8 cellular contexts compared by ENCODE assay signal in the genomic region with DNA sequence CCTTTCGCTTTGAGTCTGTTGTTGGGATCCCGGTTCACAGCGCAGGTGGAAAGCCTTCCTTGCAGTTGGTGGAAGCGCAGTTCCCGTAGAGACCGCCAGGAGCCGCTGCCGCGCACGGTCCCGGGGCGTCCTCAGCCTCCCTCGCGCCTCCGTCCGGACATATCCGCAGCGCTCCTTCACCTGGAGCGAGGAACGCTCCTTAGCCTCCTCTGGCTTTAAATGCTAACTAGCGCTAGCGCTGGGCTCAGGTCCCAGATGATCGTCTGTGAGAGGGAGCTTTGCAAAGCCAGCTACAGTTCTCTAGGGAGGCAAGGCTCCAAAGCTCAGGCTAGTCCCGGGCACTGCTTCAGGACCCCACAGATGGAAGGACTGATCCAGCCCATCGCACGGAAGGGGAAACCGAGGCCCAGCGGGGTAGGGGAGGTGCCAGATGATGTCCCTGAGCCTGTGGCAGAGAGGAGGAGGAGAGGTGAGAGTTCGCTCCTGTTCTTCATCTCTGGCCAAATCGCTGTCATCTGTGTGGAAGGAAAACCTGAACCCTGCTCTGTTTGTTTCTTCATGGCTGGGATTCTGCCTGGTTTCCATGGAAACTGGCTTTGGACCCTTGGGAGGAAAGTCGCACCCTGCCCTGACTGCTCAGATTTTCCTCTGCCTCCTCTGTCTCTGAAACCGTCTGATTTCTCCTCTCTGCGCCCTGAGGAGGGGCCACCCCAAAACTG. TPM values are rescaled to one million over a fixed set of nuclear protein-coding genes. Genes with fewer than 3 reads are reported as not detected.
DNase-seq lines count a peak whose midpoint lies in the region; ATAC-seq and TF ChIP-seq lines count a peak whose summit lies in the region.

No MANE protein-coding gene starts in this region.

- no peaks in the 10 kb centered on the region for H3K9me3 Mint-ChIP-seq in activated CD4-positive, alpha-beta T cell treated with anti-CD3 and anti-CD28 coated beads for 36 hours (ENCODE audit: low read depth)

- POLR2A ChIA-PET in activated CD4-positive, alpha-beta T cell treated with anti-CD3 and anti-CD28 coated beads for 36 hours (lab: Charles Lee) = no interaction called here

- peaks cover 18% of the 10 kb centered on the region for H3K27me3 ChIP-seq in ACC112 (ENCODE audit: insufficient read depth, low read length)
- H3K27me3 ChIP-seq in left lung = peaks cover 0 to 15% of the 10 kb centered on the region in 2 donors

- H3K27me3 Mint-ChIP-seq in activated CD4-positive, alpha-beta T cell treated with anti-CD3 and anti-CD28 coated beads for 36 hours = peaks cover 15% of the 10 kb centered on the region

- H3K27ac ChIP-seq in ACC112 (ENCODE audit: low read depth, low read length) (no peak overlapping the region), left lung (peak overlapping the region in 1 of 2 donors; percentile 36)

- H3K4me3 ChIP-seq in ACC112 (ENCODE audit: low read depth, low read length) (peak overlapping the region; percentile 48; the same call in 1 of the 2 replicates), left lung (no peak overlapping the region)

- no peak overlapping the region for H3K4me3 Mint-ChIP-seq in activated CD4-positive, alpha-beta T cell treated with anti-CD3 and anti-CD28 coated beads for 36 hours

- H3K27ac Mint-ChIP-seq in activated CD4-positive, alpha-beta T cell treated with anti-CD3 and anti-CD28 coated beads for 36 hours = no peak overlapping the region

- H3K4me1 ChIP-seq in ACC112 (ENCODE audit: control insufficient read depth, insufficient read depth, low read length, unreplicated experiment) (peaks cover 10% of the 10 kb centered on the region), left lung (peaks cover 6 to 11% of the 10 kb centered on the region in 2 donors)

- no peak overlapping the region for H2AFZ ChIP-seq in ACC112 (ENCODE audit: low read length, unreplicated experiment)

- DNase-seq in NCI-H2227 (lab: John Stamatoyannopoulos, UW; ENCODE audit: unreplicated experiment) (peak; percentile 84), cerebellum (ENCODE audit: low spot score) (peak; percentile 82), left lung (peak; percentile 84 to 98)
- DNase-seq in activated CD4-positive, alpha-beta T cell treated with anti-CD3 and anti-CD28 coated beads for 36 hours = peak; percentile 89
- DNase-seq in stimulated activated CD4-positive, alpha-beta T cell treated with anti-CD3 and anti-CD28 coated beads, Interleukin-2, amount 100 ng/mL, for 4 hours (ENCODE audit: low read depth) = peak; percentile 61

- peak; percentile 99 for TF ChIP-seq CTCF in left lung (IDR thresholded peaks at IDR 0.05)

- peaks cover 5% of the 10 kb centered on the region for H3K4me1 Mint-ChIP-seq in activated CD4-positive, alpha-beta T cell treated with anti-CD3 and anti-CD28 coated beads for 36 hours

- H3K79me2 ChIP-seq in ACC112 (ENCODE audit: control insufficient read depth, insufficient read depth, low read length, unreplicated experiment) = no peaks in the 10 kb centered on the region

- CTCF ChIA-PET in activated CD4-positive, alpha-beta T cell treated with anti-CD3 and anti-CD28 coated beads for 36 hours (lab: Charles Lee) = interaction anchor here (0.7 to 7.3 kb wide), 13 partner anchors 10 to 483 kb away, joined by 3 to 62 read pairs (median 4); no protein-coding TSS in a partner anchor

- H3K36me3 Mint-ChIP-seq in activated CD4-positive, alpha-beta T cell treated with anti-CD3 and anti-CD28 coated beads for 36 hours (ENCODE audit: low read depth) = no peaks in the 10 kb centered on the region

- H3K9me3 ChIP-seq in left lung = no peaks in the 10 kb centered on the region

- ATAC-seq in GM18517 (IDR thresholded peaks at IDR 0.05; ENCODE audit: unreplicated experiment) = peak; percentile 69
- peak; percentile 89 for ATAC-seq in HG03039 (IDR thresholded peaks at IDR 0.05; ENCODE audit: unreplicated experiment)
- ATAC-seq in activated CD4-positive, alpha-beta T cell treated with anti-CD3 and anti-CD28 coated beads for 36 hours = peak; percentile 99
- peak; percentile 96 for ATAC-seq in left lung

- H3K36me3 ChIP-seq in ACC112 (ENCODE audit: insufficient read depth, low read length) = no peaks in the 10 kb centered on the region
- H3K36me3 ChIP-seq in left lung = no peaks in the 10 kb centered on the region

- intact Hi-C loops in activated CD4-positive, alpha-beta T cell treated with anti-CD3 and anti-CD28 coated beads for 36 hours (cut with DNase I, micrococcal nuclease) = loop anchor here (1.0 to 2.0 kb wide), 5 partner anchors 24 to 165 kb away; no protein-coding TSS in a partner anchor
- intact Hi-C loops in left lung (cut with DNase I) = no loop called here

RNA-seq across cellular contexts. Expression of gene COL15A1, which starts 31.4 kb away (rescaled TPM):
- not detected for total RNA-seq in activated CD4-positive, alpha-beta T cell treated with anti-CD3 and anti-CD28 coated beads for 36 hours
- 23.2 TPM for total RNA-seq in cerebellum
- 10 to 100 TPM; 42.7 to 58.4 TPM for total RNA-seq in left lung

Comparison
In these comparisons a context has a peak if more than half of its experiments do, and no peak if none do; other contexts are left out.
1. RNA of gene COL15A1, which starts 31.4 kb away (total RNA-seq): 42.7 to 58.4 TPM in left lung and 23.2 TPM in cerebellum (single experiment); not detected in activated CD4-positive, alpha-beta T cell treated with anti-CD3 and anti-CD28 coated beads for 36 hours; every median in the first group is over 10 times any median in the second.
2. intact Hi-C loops: an anchor here in activated CD4-positive, alpha-beta T cell treated with anti-CD3 and anti-CD28 coated beads for 36 hours (1.0 to 2.0 kb wide); none called in left lung.
3. Peak in every context shown above with its lines, with median percentiles within 50 percentile points of each other: ATAC-seq and DNase-seq.